In genomic region chr14:103058209-103059055, GRCh38 we compare ENCODE assay signal across 8 cellular contexts. TPM values are rescaled to one million over a fixed set of nuclear protein-coding genes. Genes with fewer than 3 reads are reported as not detected.
DNase-seq lines count a peak whose midpoint lies in the region; ATAC-seq lines count a peak whose summit lies in the region.

No MANE protein-coding gene starts in this region.

- H3K27ac ChIP-seq in skin epidermis, result peak overlapping the region; percentile 49 to 96 (median 87)

- no peak overlapping the region for H3K27ac Mint-ChIP-seq in activated T-helper 1 cell treated with anti-CD3 and anti-CD28 coated beads, Interleukin-12 subunit alpha, Interleukin-12 subunit beta, Interleukin-2, Interleukin-4 antibody, amounts not matched to agents 30 ng/mL and 10 ng/mL and 1 ng/mL, durations not matched to agents 14 hours and 24 hours and 36 hours

- intact Hi-C loops in activated T-helper 1 cell treated with anti-CD3 and anti-CD28 coated beads, Interleukin-12 subunit alpha, Interleukin-12 subunit beta, Interleukin-2, Interleukin-4 antibody, amounts not matched to agents 30 ng/mL and 10 ng/mL and 1 ng/mL, durations not matched to agents 14 hours and 24 hours and 36 hours (cut with micrococcal nuclease), result no loop called here

- H3K4me3 ChIP-seq in iPS-11a (ENCODE audit: low read depth, low read length) (peak overlapping the region; percentile 76), skin epidermis (peak overlapping the region; percentile 59 to 93 (median 77))

- no peaks in the 10 kb centered on the region for H3K9me3 Mint-ChIP-seq in activated T-helper 1 cell treated with anti-CD3 and anti-CD28 coated beads, Interleukin-12 subunit alpha, Interleukin-12 subunit beta, Interleukin-2, Interleukin-4 antibody, amounts not matched to agents 30 ng/mL and 10 ng/mL and 1 ng/mL, durations not matched to agents 14 hours and 24 hours and 36 hours

- peak; percentile 8 for ATAC-seq in GM21447 (IDR thresholded peaks at IDR 0.05; ENCODE audit: unreplicated experiment)

- H3K27me3 Mint-ChIP-seq in activated T-helper 1 cell treated with anti-CD3 and anti-CD28 coated beads, Interleukin-12 subunit alpha, Interleukin-12 subunit beta, Interleukin-2, Interleukin-4 antibody, amounts not matched to agents 30 ng/mL and 10 ng/mL and 1 ng/mL, durations not matched to agents 14 hours and 24 hours and 36 hours (ENCODE audit: insufficient read depth), result peaks cover 53% of the 10 kb centered on the region

- peaks cover 4% of the 10 kb centered on the region for H3K4me1 Mint-ChIP-seq in activated T-helper 1 cell treated with anti-CD3 and anti-CD28 coated beads, Interleukin-12 subunit alpha, Interleukin-12 subunit beta, Interleukin-2, Interleukin-4 antibody, amounts not matched to agents 30 ng/mL and 10 ng/mL and 1 ng/mL, durations not matched to agents 14 hours and 24 hours and 36 hours (ENCODE audit: low read depth)

- no peak for DNase-seq in activated T-helper 1 cell treated with anti-CD3 and anti-CD28 coated beads, Interleukin-12 subunit alpha, Interleukin-12 subunit beta, Interleukin-2, Interleukin-4 antibody, amounts not matched to agents 30 ng/mL and 10 ng/mL and 1 ng/mL, durations not matched to agents 14 hours and 24 hours and 36 hours (ENCODE audit: low spot score)
- DNase-seq in hypothalamus (lab: John Stamatoyannopoulos, UW), result no peak
- no peak for DNase-seq in stimulated activated CD8-positive, alpha-beta memory T cell treated with anti-CD3 and anti-CD28 coated beads, Interleukin-4, amount 100 ng/mL, for 48 hours
- no peak for DNase-seq in stimulated activated naive CD4-positive, alpha-beta T cell treated with Interleukin-2 at 50 U/mL for 16 hours (lab: John Stamatoyannopoulos, UW)
- no peak for DNase-seq in HuH-7 (ENCODE audit: low spot score)

- H3K4me3 Mint-ChIP-seq in activated T-helper 1 cell treated with anti-CD3 and anti-CD28 coated beads, Interleukin-12 subunit alpha, Interleukin-12 subunit beta, Interleukin-2, Interleukin-4 antibody, amounts not matched to agents 30 ng/mL and 10 ng/mL and 1 ng/mL, durations not matched to agents 14 hours and 24 hours and 36 hours, result peak overlapping the region; percentile 26

- no peaks in the 10 kb centered on the region for H3K36me3 Mint-ChIP-seq in activated T-helper 1 cell treated with anti-CD3 and anti-CD28 coated beads, Interleukin-12 subunit alpha, Interleukin-12 subunit beta, Interleukin-2, Interleukin-4 antibody, amounts not matched to agents 30 ng/mL and 10 ng/mL and 1 ng/mL, durations not matched to agents 14 hours and 24 hours and 36 hours (ENCODE audit: low read depth)

RNA-seq across cellular contexts. Expression of gene CDC42BPB, which starts 1.1 kb away (rescaled TPM):
- 1.5 and 1.6 TPM in 2 replicates for total RNA-seq in activated T-helper 1 cell treated with anti-CD3 and anti-CD28 coated beads, Interleukin-12 subunit alpha, Interleukin-12 subunit beta, Interleukin-2, Interleukin-4 antibody, amounts not matched to agents 30 ng/mL and 10 ng/mL and 1 ng/mL, durations not matched to agents 14 hours and 24 hours and 36 hours

RNA-seq across cellular contexts. Expression of gene LBHD2, which starts 25.6 kb away (rescaled TPM):
- total RNA-seq in activated T-helper 1 cell treated with anti-CD3 and anti-CD28 coated beads, Interleukin-12 subunit alpha, Interleukin-12 subunit beta, Interleukin-2, Interleukin-4 antibody, amounts not matched to agents 30 ng/mL and 10 ng/mL and 1 ng/mL, durations not matched to agents 14 hours and 24 hours and 36 hours, result not detected in 2 replicates

RNA-seq across cellular contexts. Expression of gene EXOC3L4, which starts 36.1 kb away (rescaled TPM):
- total RNA-seq in activated T-helper 1 cell treated with anti-CD3 and anti-CD28 coated beads, Interleukin-12 subunit alpha, Interleukin-12 subunit beta, Interleukin-2, Interleukin-4 antibody, amounts not matched to agents 30 ng/mL and 10 ng/mL and 1 ng/mL, durations not matched to agents 14 hours and 24 hours and 36 hours, result not detected in 2 replicates
